ENCODE assay signal across 11 cellular contexts in the genomic region with DNA sequence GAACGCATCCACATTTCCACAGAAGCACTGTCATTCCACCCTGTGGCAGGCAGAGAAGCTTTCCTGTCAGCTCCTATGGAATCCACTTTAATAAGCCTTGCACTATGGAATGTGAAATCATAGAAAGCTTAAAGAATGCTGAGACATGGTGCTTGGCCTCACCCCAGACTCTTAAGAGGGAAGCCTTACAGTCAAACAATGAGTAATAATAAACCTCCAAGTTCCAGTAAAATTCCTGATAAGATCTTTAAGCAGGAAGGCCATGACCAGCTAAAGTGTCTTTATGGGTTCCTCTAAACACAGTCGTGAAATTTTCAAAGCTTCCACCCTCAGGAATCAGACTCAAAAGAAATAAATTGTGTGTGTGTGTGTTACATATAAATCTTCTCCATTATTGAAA. TPM values are rescaled to one million over a fixed set of nuclear protein-coding genes. Genes with fewer than 3 reads are reported as not detected.
A peak's percentile ranks its signal among the peaks of the same experiment; 100 is the strongest.
DNase-seq lines count a peak whose midpoint lies in the region; ATAC-seq and TF ChIP-seq lines count a peak whose summit lies in the region.
"Had no signal": no experiment of that assay in that cellular context is flagged by ENCODE, and none has a peak within 500 bp of the region (broad histone marks: within the 10 kb centered on the region; RNA-seq: fewer than 3 reads in every experiment).

No MANE protein-coding gene starts in this region.

- H3K4me3 ChIP-seq in AG10803 (ENCODE audit: low read length): no peak overlapping the region
- H3K4me3 ChIP-seq in MG63: no peak overlapping the region
- no peak overlapping the region for H3K4me3 ChIP-seq in left lung
- H3K4me3 ChIP-seq in Peyer's patch: no peak overlapping the region
- no peak overlapping the region for H3K4me3 ChIP-seq in adrenal gland

- no peaks in the 10 kb centered on the region for H3K4me1 ChIP-seq in left lung
- H3K4me1 ChIP-seq in Peyer's patch: no peaks in the 10 kb centered on the region
- H3K4me1 ChIP-seq in adrenal gland (replicated peaks in 1 of 2): no peaks in the 10 kb centered on the region

- intact Hi-C loops in left lung (cut with DNase I) (no loop called here), Right ventricle myocardium inferior (cut with DNase I) (no loop called here), adrenal gland (cut with DNase I) (no loop called here)

- H3K27me3 ChIP-seq in MG63 (no peaks in the 10 kb centered on the region), left lung (no peaks in the 10 kb centered on the region), Peyer's patch (no peaks in the 10 kb centered on the region), adrenal gland (no peaks in the 10 kb centered on the region)

- no peaks in the 10 kb centered on the region for H3K36me3 Mint-ChIP-seq in chondrocyte (ENCODE audit: low read depth)
- H3K36me3 Mint-ChIP-seq: activated naive CD8-positive, alpha-beta T cell treated with anti-CD3 and anti-CD28 coated beads, Interleukin-2, amount 10 ng/mL, durations not matched to agents 7 days and 5 days had no signal

- TF ChIP-seq POLR2A in Peyer's patch (IDR thresholded peaks at IDR 0.05) (no peak), adrenal gland (IDR thresholded peaks at IDR 0.05) (no peak)

- DNase-seq in AG10803 (ENCODE audit: low read depth) (peak; percentile 89), MG63 (peak; percentile 58), chondrocyte (ENCODE audit: low spot score) (no peak), left lung (no peak), Peyer's patch (no peak), Right ventricle myocardium inferior (ENCODE audit: missing footprints) (no peak), adrenal gland (no peak), globus pallidus (ENCODE audit: low spot score) (no peak)
- DNase-seq: activated naive CD8-positive, alpha-beta T cell treated with anti-CD3 and anti-CD28 coated beads, Interleukin-2, amount 10 ng/mL, durations not matched to agents 7 days and 5 days; SHP77 treated with DMSO at 0.1 percent for 48 hours; stimulated activated naive CD8-positive, alpha-beta T cell treated with anti-CD3 and anti-CD28 coated beads, Interleukin-15, Interleukin-2, amounts not matched to agents 100 U/mL and 50 U/mL, for 24 hours had no signal

- H3K9me3 Mint-ChIP-seq in chondrocyte (ENCODE audit: low read depth): no peaks in the 10 kb centered on the region
- H3K9me3 Mint-ChIP-seq: activated naive CD8-positive, alpha-beta T cell treated with anti-CD3 and anti-CD28 coated beads, Interleukin-2, amount 10 ng/mL, durations not matched to agents 7 days and 5 days had no signal

- peaks cover 23% of the 10 kb centered on the region for H3K27me3 Mint-ChIP-seq in chondrocyte (ENCODE audit: low read depth)

- H3K4me3 Mint-ChIP-seq in chondrocyte (ENCODE audit: unreplicated experiment): no peak overlapping the region
- H3K4me3 Mint-ChIP-seq: activated naive CD8-positive, alpha-beta T cell treated with anti-CD3 and anti-CD28 coated beads, Interleukin-2, amount 10 ng/mL, durations not matched to agents 7 days and 5 days had no signal

- H3K4me1 Mint-ChIP-seq in chondrocyte (ENCODE audit: low read depth): peaks cover 9% of the 10 kb centered on the region

- ATAC-seq in left lung: peak; percentile 79
- ATAC-seq in Right ventricle myocardium inferior: no peak
- ATAC-seq: stimulated activated naive CD8-positive, alpha-beta T cell treated with anti-CD3 and anti-CD28 coated beads, Interleukin-15, Interleukin-2, amounts not matched to agents 100 U/mL and 50 U/mL, for 24 hours had no signal

- no peak overlapping the region for H3K27ac ChIP-seq in left lung
- H3K27ac ChIP-seq in Peyer's patch: no peak overlapping the region
- no peak overlapping the region for H3K27ac ChIP-seq in adrenal gland

- peak overlapping the region; percentile 66 for H3K27ac Mint-ChIP-seq in chondrocyte (ENCODE audit: unreplicated experiment)
- H3K27ac Mint-ChIP-seq: activated naive CD8-positive, alpha-beta T cell treated with anti-CD3 and anti-CD28 coated beads, Interleukin-2, amount 10 ng/mL, durations not matched to agents 7 days and 5 days had no signal

- H3K9me3 ChIP-seq in MG63: 0 out of 2 replicates have a peak, but pooled peaks cover 2% of the 10 kb centered on the region
- H3K9me3 ChIP-seq in left lung: no peaks in the 10 kb centered on the region
- no peaks in the 10 kb centered on the region for H3K9me3 ChIP-seq in Peyer's patch
- H3K9me3 ChIP-seq in adrenal gland (replicated peaks in 1 of 3): no peaks in the 10 kb centered on the region

- TF ChIP-seq CTCF in AG10803 (conservative IDR thresholded peaks at IDR 0.05; ENCODE audit: low read length) (no peak; the same call in 1 of the 2 replicates), chondrocyte (IDR thresholded peaks at IDR 0.05) (peak; percentile 9), left lung (IDR thresholded peaks at IDR 0.05) (no peak), Peyer's patch (IDR thresholded peaks at IDR 0.05) (no peak), adrenal gland (IDR thresholded peaks at IDR 0.05) (no peak)

- H3K36me3 ChIP-seq in MG63 (no peaks in the 10 kb centered on the region), left lung (no peaks in the 10 kb centered on the region), Peyer's patch (no peaks in the 10 kb centered on the region), adrenal gland (replicated peaks in 1 of 2) (no peaks in the 10 kb centered on the region)

- 68 to 77% (median 74%) methylated on average over 2 of the region's 2 CpGs for WGBS in adrenal gland, 4 donors

RNA-seq across cellular contexts. Expression of a gene that starts 11.9 kb away (rescaled TPM):
- total RNA-seq in MG63 (2014; rRNA removed; shearing (Covaris generic); ENCODE audit: low replicate concordance): not detected in 2 replicates
- not detected in 3 replicates for total RNA-seq in chondrocyte
- total RNA-seq in left lung: under 1 TPM in 1 of 2 donors, not detected in 1; 0.26 TPM
- not detected for total RNA-seq in Peyer's patch
- total RNA-seq in Right ventricle myocardium inferior: not detected
- not detected for total RNA-seq in adrenal gland
- not detected for polyA plus RNA-seq in adrenal gland
- total RNA-seq: activated naive CD8-positive, alpha-beta T cell treated with anti-CD3 and anti-CD28 coated beads, Interleukin-2, amount 10 ng/mL, durations not matched to agents 7 days and 5 days had no signal

RNA-seq across cellular contexts. Expression of a gene that starts 24.6 kb away (rescaled TPM):
- total RNA-seq in MG63 (2014; rRNA removed; shearing (Covaris generic); ENCODE audit: low replicate concordance): 13.6 and 16.7 TPM in 2 replicates
- total RNA-seq in chondrocyte (14.5 to 21.8 TPM (median 14.8 TPM) in 3 replicates), left lung (10 to 100 TPM; 19.9 to 24.2 TPM), Peyer's patch (10 to 100 TPM; 24.3 to 60.2 (median 36.5) TPM), Right ventricle myocardium inferior (9.6 TPM), adrenal gland (10 to 100 TPM in 7 of 8 donors, 1 to 10 TPM in 1; 8.1 to 32.9 (median 15.4) TPM)
- polyA plus RNA-seq in adrenal gland: 10 to 100 TPM; 13.3 to 35.9 (median 21.7) TPM

Comparison
In these comparisons a context has a peak if more than half of its experiments do, and no peak if none do; other contexts are left out.
1. DNase-seq: peak in AG10803 (single experiment) and MG63 (single experiment); none in chondrocyte (single experiment), left lung (0 of 2), Peyer's patch (0 of 3), Right ventricle myocardium inferior (single experiment), adrenal gland (0 of 7) and globus pallidus (single experiment).